Comparison of ENCODE assay signal across 24 cellular contexts in genomic region chr12:98291828-98292227, GRCh38.
"Had no signal": no experiment of that assay in that cellular context is flagged by ENCODE, and none has a peak within 500 bp of the region (broad histone marks: within the 10 kb centered on the region; RNA-seq: fewer than 3 reads in every experiment).

No MANE protein-coding gene starts in this region.

- H3K4me3 Mint-ChIP-seq: activated CD4-positive, alpha-beta memory T cell treated with anti-CD3 and anti-CD28 coated beads, Interleukin-2, amount 10 ng/mL, durations not matched to agents 7 days and 5 days; activated CD4-positive, alpha-beta T cell treated with anti-CD3 and anti-CD28 coated beads, Interleukin-2, amount 10 ng/mL, durations not matched to agents 24 days and 14 days; activated T-cell treated with anti-CD3 and anti-CD28 coated beads, Interleukin-2, amount 50 U/mL, for 4 hours; activated T-helper 17 cell treated with anti-CD3 and anti-CD28 coated beads, Interleukin-2, amount 50 U/mL, for 72 hours; dendritic cell treated with granulocyte-macrophage colony-stimulating factor and Interleukin-4, amounts not matched to agents 40 ng/mL and 50 ng/mL, for 4 days; memory B cell; naive thymus-derived CD8-positive, alpha-beta T cell; stimulated activated naive B cell treated with anti-CD40 and anti-IgM and Interleukin-4, amounts not matched to agents 10 μg/mL and 1 μg/mL and 100 μg/mL, for 72 hours; T-helper 1 cell treated with Interleukin-12 subunit alpha and Interleukin-12 subunit beta and Interleukin-4 antibody, amounts not matched to agents 30 μg/mL and 1 μg/mL, for 36 hours had no signal

- H3K27ac ChIP-seq: breast epithelium, epithelial cell of prostate, esophagus squamous epithelium, stomach, tibial artery, WERI-Rb-1 had no signal

- H3K27ac Mint-ChIP-seq: activated CD4-positive, alpha-beta memory T cell treated with anti-CD3 and anti-CD28 coated beads, Interleukin-2, amount 10 ng/mL, durations not matched to agents 7 days and 5 days; activated CD4-positive, alpha-beta T cell treated with anti-CD3 and anti-CD28 coated beads, Interleukin-2, amount 10 ng/mL, durations not matched to agents 24 days and 14 days; activated T-helper 17 cell treated with anti-CD3 and anti-CD28 coated beads, Interleukin-2, amount 50 U/mL, for 72 hours; dendritic cell treated with granulocyte-macrophage colony-stimulating factor and Interleukin-4, amounts not matched to agents 40 ng/mL and 50 ng/mL, for 4 days; memory B cell; naive thymus-derived CD8-positive, alpha-beta T cell; stimulated activated naive B cell treated with anti-CD40 and anti-IgM and Interleukin-4, amounts not matched to agents 10 μg/mL and 1 μg/mL and 100 μg/mL, for 72 hours; T-helper 1 cell treated with Interleukin-12 subunit alpha and Interleukin-12 subunit beta and Interleukin-4 antibody, amounts not matched to agents 30 μg/mL and 1 μg/mL, for 36 hours had no signal

- H3K27me3 ChIP-seq: breast epithelium, esophagus squamous epithelium, stomach, tibial artery had no signal

- H3K36me3 Mint-ChIP-seq: memory B cell; naive thymus-derived CD8-positive, alpha-beta T cell; stimulated activated naive B cell treated with anti-CD40 and anti-IgM and Interleukin-4, amounts not matched to agents 10 μg/mL and 1 μg/mL and 100 μg/mL, for 72 hours had no signal

- H3K4me3 ChIP-seq: breast epithelium, esophagus squamous epithelium, stomach, tibial artery had no signal

- H3K36me3 ChIP-seq: breast epithelium, esophagus squamous epithelium, stomach, tibial artery, WERI-Rb-1 had no signal

- DNase-seq: activated CD4-positive, alpha-beta memory T cell treated with anti-CD3 and anti-CD28 coated beads, Interleukin-2, amount 10 ng/mL, durations not matched to agents 7 days and 5 days; activated CD4-positive, alpha-beta T cell treated with anti-CD3 and anti-CD28 coated beads, Interleukin-2, amount 10 ng/mL, durations not matched to agents 24 days and 14 days; activated CD4-positive, CD25-positive, alpha-beta regulatory T cell treated with anti-CD3 and anti-CD28 coated beads, Interleukin-2, amount 50 U/mL, for 72 hours; activated gamma-delta T cell treated with Interleukin-2 at 50 U/mL for 16 hours; activated naive CD4-positive, alpha-beta T cell treated with anti-CD3 and anti-CD28 coated beads, Interleukin-2, amount 50 U/mL, for 16 hours; activated T-cell treated with anti-CD3 and anti-CD28 coated beads, Interleukin-2, amount 50 U/mL, for 4 hours; central memory CD4-positive, alpha-beta T cell; esophagus squamous epithelium; naive thymus-derived CD8-positive, alpha-beta T cell; posterior cingulate gyrus; right cardiac atrium; stimulated activated CD4-positive, alpha-beta T cell treated with anti-CD3 and anti-CD28 coated beads, Interleukin-15, amount 100 ng/mL, for 24 hours; stimulated activated CD4-positive, alpha-beta T cell treated with anti-CD3 and anti-CD28 coated beads, Interleukin-2, amount 100 ng/mL, for 24 hours; stimulated activated naive B cell treated with anti-CD40 and anti-IgM and Interleukin-4, amounts not matched to agents 10 μg/mL and 1 μg/mL and 100 μg/mL, for 72 hours; stomach; T1000; tibial artery; WERI-Rb-1 had no signal

- H3K9me3 Mint-ChIP-seq: activated CD4-positive, alpha-beta memory T cell treated with anti-CD3 and anti-CD28 coated beads, Interleukin-2, amount 10 ng/mL, durations not matched to agents 7 days and 5 days; activated CD4-positive, alpha-beta T cell treated with anti-CD3 and anti-CD28 coated beads, Interleukin-2, amount 10 ng/mL, durations not matched to agents 24 days and 14 days; activated T-cell treated with anti-CD3 and anti-CD28 coated beads, Interleukin-2, amount 50 U/mL, for 4 hours; activated T-helper 17 cell treated with anti-CD3 and anti-CD28 coated beads, Interleukin-2, amount 50 U/mL, for 72 hours; dendritic cell treated with granulocyte-macrophage colony-stimulating factor and Interleukin-4, amounts not matched to agents 40 ng/mL and 50 ng/mL, for 4 days; memory B cell; naive thymus-derived CD8-positive, alpha-beta T cell; stimulated activated naive B cell treated with anti-CD40 and anti-IgM and Interleukin-4, amounts not matched to agents 10 μg/mL and 1 μg/mL and 100 μg/mL, for 72 hours; T-helper 1 cell treated with Interleukin-12 subunit alpha and Interleukin-12 subunit beta and Interleukin-4 antibody, amounts not matched to agents 30 μg/mL and 1 μg/mL, for 36 hours had no signal

- H3K4me1 ChIP-seq: breast epithelium, esophagus squamous epithelium, stomach, tibial artery had no signal

- ATAC-seq: activated T-cell treated with anti-CD3 and anti-CD28 coated beads, Interleukin-2, amount 50 U/mL, for 4 hours; activated T-helper 17 cell treated with anti-CD3 and anti-CD28 coated beads, Interleukin-2, amount 50 U/mL, for 72 hours; naive thymus-derived CD8-positive, alpha-beta T cell; right cardiac atrium; stimulated activated naive B cell treated with anti-CD40 and anti-IgM and Interleukin-4, amounts not matched to agents 10 μg/mL and 1 μg/mL and 100 μg/mL, for 72 hours had no signal

- H3K4me1 Mint-ChIP-seq: activated CD4-positive, alpha-beta memory T cell treated with anti-CD3 and anti-CD28 coated beads, Interleukin-2, amount 10 ng/mL, durations not matched to agents 7 days and 5 days; activated CD4-positive, alpha-beta T cell treated with anti-CD3 and anti-CD28 coated beads, Interleukin-2, amount 10 ng/mL, durations not matched to agents 24 days and 14 days; activated T-helper 17 cell treated with anti-CD3 and anti-CD28 coated beads, Interleukin-2, amount 50 U/mL, for 72 hours; memory B cell; naive thymus-derived CD8-positive, alpha-beta T cell; stimulated activated naive B cell treated with anti-CD40 and anti-IgM and Interleukin-4, amounts not matched to agents 10 μg/mL and 1 μg/mL and 100 μg/mL, for 72 hours had no signal

- H3K9me3 ChIP-seq: breast epithelium, esophagus squamous epithelium, stomach, tibial artery had no signal
